In genomic region chr7:139359366-139360209, GRCh38 we compare ENCODE assay signal across 8 cellular contexts.
DNase-seq lines count a peak whose midpoint lies in the region; ATAC-seq and TF ChIP-seq lines count a peak whose summit lies in the region.

A gene with protein sequence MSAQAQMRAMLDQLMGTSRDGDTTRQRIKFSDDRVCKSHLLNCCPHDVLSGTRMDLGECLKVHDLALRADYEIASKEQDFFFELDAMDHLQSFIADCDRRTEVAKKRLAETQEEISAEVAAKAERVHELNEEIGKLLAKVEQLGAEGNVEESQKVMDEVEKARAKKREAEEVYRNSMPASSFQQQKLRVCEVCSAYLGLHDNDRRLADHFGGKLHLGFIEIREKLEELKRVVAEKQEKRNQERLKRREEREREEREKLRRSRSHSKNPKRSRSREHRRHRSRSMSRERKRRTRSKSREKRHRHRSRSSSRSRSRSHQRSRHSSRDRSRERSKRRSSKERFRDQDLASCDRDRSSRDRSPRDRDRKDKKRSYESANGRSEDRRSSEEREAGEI (plus strand): TSS chr7:139359894. CDS start chr7:139360262, 368 bp downstream.

- no peaks in the 10 kb centered on the region for H3K9me3 Mint-ChIP-seq in central memory CD8-positive, alpha-beta T cell

- peak within 1 kb of the TSS; percentile 96 for H3K27ac Mint-ChIP-seq in central memory CD8-positive, alpha-beta T cell (ENCODE audit: low read depth)

- H3K36me3 Mint-ChIP-seq in central memory CD8-positive, alpha-beta T cell (ENCODE audit: insufficient read depth): peaks cover 28% of the 10 kb centered on the region

- no peaks in the 10 kb centered on the region for H3K27me3 Mint-ChIP-seq in central memory CD8-positive, alpha-beta T cell

- ATAC-seq in GM19025 (IDR thresholded peaks at IDR 0.05; ENCODE audit: low read depth, unreplicated experiment) (peak; percentile 71), HG03342 (IDR thresholded peaks at IDR 0.05; ENCODE audit: unreplicated experiment) (peak; percentile 77)
- ATAC-seq in central memory CD8-positive, alpha-beta T cell (replicated peaks; ENCODE audit: extremely low read depth, poor library complexity, severe bottlenecking): peak; percentile 76

- no peak for TF ChIP-seq CTCF in AG09319 (IDR thresholded peaks at IDR 0.05; ENCODE audit: low read depth, low read length)

- DNase-seq in AG09319 (ENCODE audit: extremely low read depth, low read depth): peak; percentile 97
- DNase-seq in NCI-H446 (lab: John Stamatoyannopoulos, UW): peak; percentile 87 to 99
- DNase-seq in activated CD4-positive, CD25-positive, alpha-beta regulatory T cell treated with anti-CD3 and anti-CD28 coated beads, Interleukin-2, amount 50 U/mL, for 16 hours (ENCODE audit: low read depth, low spot score): peak; percentile 99
- peak; percentile 99 for DNase-seq in central memory CD8-positive, alpha-beta T cell (ENCODE audit: low spot score in 2 of 2)
- DNase-seq in islet precursor cell: peak; percentile 100
- DNase-seq in stimulated activated CD4-positive, alpha-beta T cell treated with anti-CD3 and anti-CD28 coated beads, Interleukin-12 subunit alpha, Interleukin-12 subunit beta, amount 100 ng/mL, for 48 hours (ENCODE audit: low read depth in 2 of 3, low spot score in 1 of 3): peak; percentile 99

- H3K4me1 Mint-ChIP-seq in central memory CD8-positive, alpha-beta T cell: peaks cover 40% of the 10 kb centered on the region

- H3K4me3 Mint-ChIP-seq in central memory CD8-positive, alpha-beta T cell: peak within 1 kb of the TSS; percentile 98

Comparison
In these comparisons a context has a peak if more than half of its experiments do, and no peak if none do; other contexts are left out.
1. Peak in every context shown above with its lines: DNase-seq and ATAC-seq.